ENCODE assay signal across 8 cellular contexts in genomic region chr2:54114936-54115283, GRCh38. TPM values are rescaled to one million over a fixed set of nuclear protein-coding genes. Genes with fewer than 3 reads are reported as not detected.
A peak's percentile ranks its signal among the peaks of the same experiment; 100 is the strongest.
DNase-seq lines count a peak whose midpoint lies in the region; ATAC-seq and TF ChIP-seq lines count a peak whose summit lies in the region.

No MANE protein-coding gene starts in this region.

- H3K27me3 Mint-ChIP-seq in stimulated activated naive B cell treated with anti-CD40 and anti-IgM and Interleukin-4, amounts not matched to agents 10 μg/mL and 1 μg/mL and 100 μg/mL, for 72 hours = no peaks in the 10 kb centered on the region

- no peaks in the 10 kb centered on the region for H3K4me1 ChIP-seq in right cardiac atrium (ENCODE audit: control insufficient read depth, insufficient read depth, low read length)

- H3K27ac Mint-ChIP-seq in stimulated activated naive B cell treated with anti-CD40 and anti-IgM and Interleukin-4, amounts not matched to agents 10 μg/mL and 1 μg/mL and 100 μg/mL, for 72 hours = peak overlapping the region; percentile 99

- H3K4me1 Mint-ChIP-seq in stimulated activated naive B cell treated with anti-CD40 and anti-IgM and Interleukin-4, amounts not matched to agents 10 μg/mL and 1 μg/mL and 100 μg/mL, for 72 hours = peaks cover 10 to 22% of the 10 kb centered on the region in 2 donors

- 62% methylated on average over 3 of the region's 3 CpGs for WGBS in right cardiac atrium

- H3K27me3 ChIP-seq in WERI-Rb-1 (ENCODE audit: insufficient read depth, low read depth, severe bottlenecking) (no peaks in the 10 kb centered on the region), right cardiac atrium (ENCODE audit: control insufficient read depth, insufficient read depth) (no peaks in the 10 kb centered on the region)

- intact Hi-C loops in right cardiac atrium (cut with DNase I) = loop anchor here in 1 of 4 donors (10.0 kb wide), 1 partner anchor 590 kb away; no protein-coding TSS in a partner anchor

- H3K4me3 ChIP-seq in WERI-Rb-1 (ENCODE audit: low read depth, low read length) (peak overlapping the region; percentile 77), right cardiac atrium (ENCODE audit: low read length) (peak overlapping the region; percentile 86)

- H3K9me3 ChIP-seq in WERI-Rb-1 (ENCODE audit: severe bottlenecking) (peaks cover 10% of the 10 kb centered on the region), right cardiac atrium (ENCODE audit: control insufficient read depth, low read length) (no peaks in the 10 kb centered on the region)

- peaks cover 20 to 24% of the 10 kb centered on the region in 2 donors for H3K36me3 Mint-ChIP-seq in stimulated activated naive B cell treated with anti-CD40 and anti-IgM and Interleukin-4, amounts not matched to agents 10 μg/mL and 1 μg/mL and 100 μg/mL, for 72 hours

- DNase-seq in NCI-H2029 treated with DMSO at 0.1 percent for 48 hours (lab: John Stamatoyannopoulos, UW) = peak; percentile 4
- DNase-seq in NCI-H2029 (lab: John Stamatoyannopoulos, UW) = no peak
- DNase-seq in WERI-Rb-1 = no peak
- DNase-seq in right cardiac atrium = no peak
- DNase-seq in stimulated activated naive B cell treated with anti-CD40 and anti-IgM and Interleukin-4, amounts not matched to agents 10 μg/mL and 1 μg/mL and 100 μg/mL, for 72 hours = no peak
- DNase-seq in NCI-H524 (lab: John Stamatoyannopoulos, UW) = no peak
- no peak for DNase-seq in NCI-H524 treated with DMSO at 0.1 percent for 48 hours (lab: John Stamatoyannopoulos, UW)

- H3K36me3 ChIP-seq in WERI-Rb-1 = no peaks in the 10 kb centered on the region

- no peak for ATAC-seq in right cardiac atrium
- no peak for ATAC-seq in stimulated activated naive B cell treated with anti-CD40 and anti-IgM and Interleukin-4, amounts not matched to agents 10 μg/mL and 1 μg/mL and 100 μg/mL, for 72 hours (replicated peaks)
- no peak for ATAC-seq in HG03280 (IDR thresholded peaks at IDR 0.05; ENCODE audit: unreplicated experiment)

- H3K4me3 Mint-ChIP-seq in stimulated activated naive B cell treated with anti-CD40 and anti-IgM and Interleukin-4, amounts not matched to agents 10 μg/mL and 1 μg/mL and 100 μg/mL, for 72 hours = peak overlapping the region; percentile 92 to 97

- H3K9me3 Mint-ChIP-seq in stimulated activated naive B cell treated with anti-CD40 and anti-IgM and Interleukin-4, amounts not matched to agents 10 μg/mL and 1 μg/mL and 100 μg/mL, for 72 hours = peaks cover 6 to 9% of the 10 kb centered on the region in 2 donors

- no peak for TF ChIP-seq CTCF in WERI-Rb-1 (IDR thresholded peaks at IDR 0.05; ENCODE audit: low read depth, low read length)

- H3K27ac ChIP-seq in WERI-Rb-1 = peak overlapping the region; percentile 91
- H3K27ac ChIP-seq in right cardiac atrium (ENCODE audit: low read length) = peak overlapping the region; percentile 75

RNA-seq across cellular contexts. Expression of gene ACYP2, which starts 0.5 kb away (rescaled TPM):
- total RNA-seq in right cardiac atrium = 10 to 100 TPM; 47.1 to 70.2 (median 60.0) TPM
- 122 TPM for polyA plus RNA-seq in right cardiac atrium
